ENCODE assay signal across 13 cellular contexts in the genomic region with DNA sequence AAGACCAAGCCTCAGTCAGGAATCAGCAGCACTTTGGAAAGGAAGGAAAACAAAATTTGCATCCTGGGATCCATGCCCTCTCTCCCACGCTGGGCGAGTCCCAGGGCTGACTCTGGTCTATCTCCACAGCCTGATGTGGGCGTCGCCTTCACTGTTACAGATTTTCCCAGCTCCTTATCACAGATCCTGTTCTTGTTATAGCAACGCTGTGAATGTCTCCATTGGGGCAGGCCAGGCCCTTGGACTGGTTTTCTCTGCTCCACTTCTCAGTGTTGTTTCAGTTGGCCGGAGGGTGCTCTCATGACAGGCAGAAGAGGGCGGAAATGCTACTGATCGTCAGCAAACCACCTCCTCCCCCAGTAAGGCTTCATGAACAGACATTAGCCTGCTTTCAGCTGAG.
A peak's percentile ranks its signal among the peaks of the same experiment; 100 is the strongest.
DNase-seq lines count a peak whose midpoint lies in the region; ATAC-seq and TF ChIP-seq lines count a peak whose summit lies in the region.
"Had no signal": no experiment of that assay in that cellular context is flagged by ENCODE, and none has a peak within 500 bp of the region (broad histone marks: within the 10 kb centered on the region; RNA-seq: fewer than 3 reads in every experiment).

No MANE protein-coding gene starts in this region.

- ATAC-seq in thoracic aorta (ENCODE audit: insufficient number of reproducible peaks, low FRiP score, low read depth) (peak; percentile 12), HG03342 (IDR thresholded peaks at IDR 0.05; ENCODE audit: unreplicated experiment) (no peak), HG03378 (IDR thresholded peaks at IDR 0.05; ENCODE audit: unreplicated experiment) (no peak)

- H3K4me3 ChIP-seq in adrenal gland = no peak overlapping the region
- no peak overlapping the region for H3K4me3 ChIP-seq in thoracic aorta

- 60 to 78% (median 69%) methylated on average over 8 of the region's 8 CpGs for WGBS in adrenal gland, 4 donors

- intact Hi-C loops in adrenal gland (cut with DNase I) = no loop called here
- intact Hi-C loops in cardiac septum (cut with DNase I) = loop anchor here (2.0 to 10.0 kb wide), 3 partner anchors 35 to 125 kb away; partner anchors contain the start of gene CDH11

- H3K27me3 ChIP-seq in adrenal gland = no peaks in the 10 kb centered on the region
- H3K27me3 ChIP-seq in thoracic aorta (replicated peaks; ENCODE audit: insufficient read depth) = no peaks in the 10 kb centered on the region

- H3K36me3 ChIP-seq in adrenal gland (replicated peaks in 1 of 2) = no peaks in the 10 kb centered on the region
- no peaks in the 10 kb centered on the region for H3K36me3 ChIP-seq in thoracic aorta

- H3K4me1 ChIP-seq in adrenal gland (replicated peaks in 1 of 2) (no peaks in the 10 kb centered on the region), thoracic aorta (ENCODE audit: control insufficient read depth in 1 of 2, low read depth in 2 of 2) (peaks cover 0 to 15% of the 10 kb centered on the region in 2 donors)

- DNase-seq in adrenal gland (peak in 6 of 7 donors; percentile 16 to 67 (median 40)), cardiac septum (ENCODE audit: low spot score) (peak; percentile 88), mucosa of gallbladder (ENCODE audit: low spot score) (peak; percentile 46), thoracic aorta (ENCODE audit: low spot score) (peak; percentile 27), NCI-H128 (lab: John Stamatoyannopoulos, UW; ENCODE audit: unreplicated experiment) (no peak), NCI-H2171 treated with DMSO at 0.1 percent for 48 hours (lab: John Stamatoyannopoulos, UW) (no peak)
- DNase-seq: activated effector memory CD4-positive, alpha-beta T cell treated with anti-CD3 and anti-CD28 coated beads, Interleukin-2, amount 50 U/mL, for 16 hours; CD4-positive, CD25-positive, alpha-beta regulatory T cell; NCI-H1436 treated with DMSO at 0.1 percent for 48 hours; NCI-H774; stimulated activated CD4-positive, alpha-beta T cell treated with anti-CD3 and anti-CD28 coated beads, Interleukin-12 subunit alpha, Interleukin-12 subunit beta, amount 100 ng/mL, for 4 hours had no signal

- H3K9me3 ChIP-seq in adrenal gland (replicated peaks in 1 of 3) = no peaks in the 10 kb centered on the region
- no peaks in the 10 kb centered on the region for H3K9me3 ChIP-seq in thoracic aorta

- H3K27ac ChIP-seq in adrenal gland = peak overlapping the region in 2 of 5 donors; percentile 42 to 74
- H3K27ac ChIP-seq in thoracic aorta = peak overlapping the region; percentile 30 to 46

- TF ChIP-seq POLR2A in adrenal gland (IDR thresholded peaks at IDR 0.05) = no peak

- TF ChIP-seq CTCF in adrenal gland (IDR thresholded peaks at IDR 0.05) (no peak), thoracic aorta (IDR thresholded peaks at IDR 0.05) (no peak)

Comparison
In these comparisons a context has a peak if more than half of its experiments do, and no peak if none do; other contexts are left out.
1. DNase-seq: peak in adrenal gland (6 of 7), cardiac septum (single experiment), mucosa of gallbladder (single experiment) and thoracic aorta (single experiment); none in NCI-H128 (single experiment) and NCI-H2171 treated with DMSO at 0.1 percent for 48 hours (single experiment).